Comparison of ENCODE assay signal across 8 cellular contexts in genomic region chr13:48975101-48975925, GRCh38. TPM values are rescaled to one million over a fixed set of nuclear protein-coding genes. Genes with fewer than 3 reads are reported as not detected.
DNase-seq lines count a peak whose midpoint lies in the region; ATAC-seq and TF ChIP-seq lines count a peak whose summit lies in the region.

A gene with protein sequence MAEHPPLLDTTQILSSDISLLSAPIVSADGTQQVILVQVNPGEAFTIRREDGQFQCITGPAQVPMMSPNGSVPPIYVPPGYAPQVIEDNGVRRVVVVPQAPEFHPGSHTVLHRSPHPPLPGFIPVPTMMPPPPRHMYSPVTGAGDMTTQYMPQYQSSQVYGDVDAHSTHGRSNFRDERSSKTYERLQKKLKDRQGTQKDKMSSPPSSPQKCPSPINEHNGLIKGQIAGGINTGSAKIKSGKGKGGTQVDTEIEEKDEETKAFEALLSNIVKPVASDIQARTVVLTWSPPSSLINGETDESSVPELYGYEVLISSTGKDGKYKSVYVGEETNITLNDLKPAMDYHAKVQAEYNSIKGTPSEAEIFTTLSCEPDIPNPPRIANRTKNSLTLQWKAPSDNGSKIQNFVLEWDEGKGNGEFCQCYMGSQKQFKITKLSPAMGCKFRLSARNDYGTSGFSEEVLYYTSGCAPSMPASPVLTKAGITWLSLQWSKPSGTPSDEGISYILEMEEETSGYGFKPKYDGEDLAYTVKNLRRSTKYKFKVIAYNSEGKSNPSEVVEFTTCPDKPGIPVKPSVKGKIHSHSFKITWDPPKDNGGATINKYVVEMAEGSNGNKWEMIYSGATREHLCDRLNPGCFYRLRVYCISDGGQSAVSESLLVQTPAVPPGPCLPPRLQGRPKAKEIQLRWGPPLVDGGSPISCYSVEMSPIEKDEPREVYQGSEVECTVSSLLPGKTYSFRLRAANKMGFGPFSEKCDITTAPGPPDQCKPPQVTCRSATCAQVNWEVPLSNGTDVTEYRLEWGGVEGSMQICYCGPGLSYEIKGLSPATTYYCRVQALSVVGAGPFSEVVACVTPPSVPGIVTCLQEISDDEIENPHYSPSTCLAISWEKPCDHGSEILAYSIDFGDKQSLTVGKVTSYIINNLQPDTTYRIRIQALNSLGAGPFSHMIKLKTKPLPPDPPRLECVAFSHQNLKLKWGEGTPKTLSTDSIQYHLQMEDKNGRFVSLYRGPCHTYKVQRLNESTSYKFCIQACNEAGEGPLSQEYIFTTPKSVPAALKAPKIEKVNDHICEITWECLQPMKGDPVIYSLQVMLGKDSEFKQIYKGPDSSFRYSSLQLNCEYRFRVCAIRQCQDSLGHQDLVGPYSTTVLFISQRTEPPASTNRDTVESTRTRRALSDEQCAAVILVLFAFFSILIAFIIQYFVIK (plus strand): TSS chr13:48975912. CDS start chr13:49006191, 30,279 bp downstream.

- peak; percentile 19 for ATAC-seq in GM19025 (IDR thresholded peaks at IDR 0.05; ENCODE audit: low read depth, unreplicated experiment)
- peak; percentile 4 for ATAC-seq in HG03558 (IDR thresholded peaks at IDR 0.05; ENCODE audit: extremely low read depth, unreplicated experiment)

- H3K27ac Mint-ChIP-seq in CD14-positive monocyte (peak within 1 kb of the TSS; percentile 96 to 99 (median 99)), glutamatergic neuron (ENCODE audit: unreplicated experiment) (peak within 1 kb of the TSS; percentile 91), osteocyte (ENCODE audit: unreplicated experiment) (peak within 1 kb of the TSS; percentile 97)
- H3K27ac Mint-ChIP-seq in activated naive CD8-positive, alpha-beta T cell treated with anti-CD3 and anti-CD28 coated beads for 36 hours = peak within 1 kb of the TSS; percentile 98

- intact Hi-C loops in CD14-positive monocyte (cut with micrococcal nuclease) = loop anchor here (5.0 to 10.0 kb wide), 2 partner anchors 71 to 73 kb away; no protein-coding TSS in a partner anchor

- H3K36me3 Mint-ChIP-seq in CD14-positive monocyte (peaks cover 5 to 27% of the 10 kb centered on the region in 2 donors), glutamatergic neuron (ENCODE audit: unreplicated experiment) (peaks cover 8% of the 10 kb centered on the region), osteocyte (ENCODE audit: unreplicated experiment) (peaks cover 2% of the 10 kb centered on the region)
- peaks cover 49% of the 10 kb centered on the region for H3K36me3 Mint-ChIP-seq in activated naive CD8-positive, alpha-beta T cell treated with anti-CD3 and anti-CD28 coated beads for 36 hours

- H3K4me3 Mint-ChIP-seq in CD14-positive monocyte (peak within 1 kb of the TSS; percentile 95 to 96), glutamatergic neuron (ENCODE audit: unreplicated experiment) (peak within 1 kb of the TSS; percentile 95), osteocyte (ENCODE audit: unreplicated experiment) (peak within 1 kb of the TSS; percentile 97)
- peak within 1 kb of the TSS; percentile 98 for H3K4me3 Mint-ChIP-seq in activated naive CD8-positive, alpha-beta T cell treated with anti-CD3 and anti-CD28 coated beads for 36 hours

- H3K9me3 Mint-ChIP-seq in CD14-positive monocyte (peaks cover 26 to 38% (median 33%) of the 10 kb centered on the region in 7 donors), glutamatergic neuron (ENCODE audit: unreplicated experiment) (peaks cover 16% of the 10 kb centered on the region), osteocyte (ENCODE audit: unreplicated experiment) (peaks cover 12% of the 10 kb centered on the region)
- peaks cover 23% of the 10 kb centered on the region for H3K9me3 Mint-ChIP-seq in activated naive CD8-positive, alpha-beta T cell treated with anti-CD3 and anti-CD28 coated beads for 36 hours

- DNase-seq in CD14-positive monocyte (ENCODE audit: low spot score) = peak; percentile 56
- DNase-seq in RPMI7951 (ENCODE audit: low read depth) = peak; percentile 62
- no peak for DNase-seq in activated naive CD8-positive, alpha-beta T cell treated with anti-CD3 and anti-CD28 coated beads for 36 hours
- DNase-seq in glutamatergic neuron = peak; percentile 87
- peak; percentile 94 for DNase-seq in osteocyte (ENCODE audit: extremely low spot score, unreplicated experiment)
- peak; percentile 51 for DNase-seq in ureter (ENCODE audit: low spot score)

- H3K4me1 Mint-ChIP-seq in CD14-positive monocyte = peaks cover 31% of the 10 kb centered on the region
- H3K4me1 Mint-ChIP-seq in activated naive CD8-positive, alpha-beta T cell treated with anti-CD3 and anti-CD28 coated beads for 36 hours = peaks cover 33% of the 10 kb centered on the region
- peaks cover 20% of the 10 kb centered on the region for H3K4me1 Mint-ChIP-seq in glutamatergic neuron (ENCODE audit: low read depth, unreplicated experiment)
- peaks cover 36% of the 10 kb centered on the region for H3K4me1 Mint-ChIP-seq in osteocyte (ENCODE audit: unreplicated experiment)

- H3K27me3 Mint-ChIP-seq in CD14-positive monocyte (ENCODE audit: low read depth in 3 of 3) (no peaks in the 10 kb centered on the region), glutamatergic neuron (ENCODE audit: unreplicated experiment) (peaks cover 14% of the 10 kb centered on the region), osteocyte (ENCODE audit: unreplicated experiment) (no peaks in the 10 kb centered on the region)
- no peaks in the 10 kb centered on the region for H3K27me3 Mint-ChIP-seq in activated naive CD8-positive, alpha-beta T cell treated with anti-CD3 and anti-CD28 coated beads for 36 hours

- peak; percentile 11 for TF ChIP-seq CTCF in CD14-positive monocyte (IDR thresholded peaks at IDR 0.05)
- TF ChIP-seq CTCF in glutamatergic neuron (IDR thresholded peaks at IDR 0.05; ENCODE audit: partially characterized antibody, unreplicated experiment) = no peak
- no peak for TF ChIP-seq CTCF in osteocyte (IDR thresholded peaks at IDR 0.05)

RNA-seq across cellular contexts. Expression of the gene that starts here (rescaled TPM):
- 10 to 100 TPM in 1 of 2 donors, 1 to 10 TPM in 1; 8.3 to 12.0 TPM for polyA plus RNA-seq in CD14-positive monocyte
- total RNA-seq in RPMI7951 (2014; rRNA removed; shearing (Covaris generic)) = 29.5 and 40.0 TPM in 2 replicates
- total RNA-seq in activated naive CD8-positive, alpha-beta T cell treated with anti-CD3 and anti-CD28 coated beads for 36 hours = 10 to 100 TPM; 23.1 to 24.1 TPM
- 46.3 TPM for total RNA-seq in glutamatergic neuron (ENCODE audit: unreplicated experiment)
- 49.4 and 51.9 TPM in 2 replicates for total RNA-seq in osteocyte
- total RNA-seq in ureter = 76.5 TPM
